In genomic region chr10:12193193-12193592, GRCh38 we compare ENCODE assay signal across 13 cellular contexts. TPM values are rescaled to one million over a fixed set of nuclear protein-coding genes. Genes with fewer than 3 reads are reported as not detected.
DNase-seq lines count a peak whose midpoint lies in the region; ATAC-seq and TF ChIP-seq lines count a peak whose summit lies in the region.
"Had no signal": no experiment of that assay in that cellular context is flagged by ENCODE, and none has a peak within 500 bp of the region (broad histone marks: within the 10 kb centered on the region; RNA-seq: fewer than 3 reads in every experiment).

No MANE protein-coding gene starts in this region.

- no peak overlapping the region for H3K27ac Mint-ChIP-seq in activated CD4-positive, alpha-beta T cell treated with anti-CD3 and anti-CD28 coated beads, Interleukin-2, amount 10 ng/mL, durations not matched to agents 24 days and 14 days

- H3K4me1 Mint-ChIP-seq in activated CD4-positive, alpha-beta T cell treated with anti-CD3 and anti-CD28 coated beads, Interleukin-2, amount 10 ng/mL, durations not matched to agents 24 days and 14 days, result peaks cover 36% of the 10 kb centered on the region

- intact Hi-C loops in activated CD4-positive, alpha-beta T cell treated with anti-CD3 and anti-CD28 coated beads, Interleukin-2, amount 10 ng/mL, durations not matched to agents 24 days and 14 days (cut with micrococcal nuclease), result no loop called here

- no peak for ATAC-seq in HG03342 (IDR thresholded peaks at IDR 0.05; ENCODE audit: unreplicated experiment)

- peak overlapping the region; percentile 7 for H3K4me3 Mint-ChIP-seq in activated CD4-positive, alpha-beta T cell treated with anti-CD3 and anti-CD28 coated beads, Interleukin-2, amount 10 ng/mL, durations not matched to agents 24 days and 14 days

- H3K36me3 ChIP-seq in fibroblast of lung (ENCODE audit: control insufficient read depth, insufficient read depth, low read length) (peaks cover 1% of the 10 kb centered on the region), suprapubic skin (no peaks in the 10 kb centered on the region)
- H3K36me3 ChIP-seq: neutrophil had no signal

- peaks cover 35% of the 10 kb centered on the region for H3K36me3 Mint-ChIP-seq in activated CD4-positive, alpha-beta T cell treated with anti-CD3 and anti-CD28 coated beads, Interleukin-2, amount 10 ng/mL, durations not matched to agents 24 days and 14 days (ENCODE audit: low read depth)

- no peak for TF ChIP-seq POLR2A in suprapubic skin (IDR thresholded peaks at IDR 0.05)

- peaks cover 6% of the 10 kb centered on the region for H3K4me1 ChIP-seq in fibroblast of lung (ENCODE audit: control insufficient read depth, extremely low read depth, insufficient read depth, low read length)
- peaks cover 48% of the 10 kb centered on the region for H3K4me1 ChIP-seq in suprapubic skin

- H4K20me1 ChIP-seq in fibroblast of lung (ENCODE audit: control insufficient read depth, extremely low read depth, insufficient read depth, low read length), result no peaks in the 10 kb centered on the region

- no peak overlapping the region for H2AFZ ChIP-seq in fibroblast of lung (ENCODE audit: low read length)

- H3K27ac ChIP-seq in fibroblast of lung (ENCODE audit: insufficient read depth, low read length), result no peak overlapping the region
- no peak overlapping the region for H3K27ac ChIP-seq in suprapubic skin
- H3K27ac ChIP-seq: neutrophil had no signal

- 84% methylated on average over 5 of the region's 5 CpGs for WGBS in suprapubic skin

- no peak overlapping the region for H3K9ac ChIP-seq in fibroblast of lung (ENCODE audit: insufficient read depth, low read length)

- H3K9me3 Mint-ChIP-seq in activated CD4-positive, alpha-beta T cell treated with anti-CD3 and anti-CD28 coated beads, Interleukin-2, amount 10 ng/mL, durations not matched to agents 24 days and 14 days, result no peaks in the 10 kb centered on the region

- H3K9me3 ChIP-seq in fibroblast of lung (ENCODE audit: control insufficient read depth, insufficient read depth, low read depth, low read length), result no peaks in the 10 kb centered on the region
- H3K9me3 ChIP-seq in suprapubic skin, result no peaks in the 10 kb centered on the region
- H3K9me3 ChIP-seq: neutrophil had no signal

- H3K27me3 ChIP-seq in fibroblast of lung (ENCODE audit: control insufficient read depth, insufficient read depth, low read length) (no peaks in the 10 kb centered on the region), suprapubic skin (no peaks in the 10 kb centered on the region)
- H3K27me3 ChIP-seq: neutrophil had no signal

- H3K4me2 ChIP-seq in fibroblast of lung (ENCODE audit: extremely low read depth, insufficient read depth, low read length), result no peak overlapping the region

- no peak for TF ChIP-seq CTCF in fibroblast of lung (conservative IDR thresholded peaks at IDR 0.05 in 1 of 2, IDR thresholded peaks at IDR 0.05 in 1 of 2; ENCODE audit: low read depth in 1 of 2, low read length in 2 of 2)
- no peak for TF ChIP-seq CTCF in suprapubic skin (IDR thresholded peaks at IDR 0.05)

- DNase-seq in activated CD4-positive, alpha-beta T cell treated with anti-CD3 and anti-CD28 coated beads, Interleukin-2, amount 10 ng/mL, durations not matched to agents 24 days and 14 days, result no peak
- no peak for DNase-seq in activated CD4-positive, alpha-beta T cell treated with anti-CD3 and anti-CD28 coated beads, Interleukin-2, amount 50 U/mL, for 48 hours
- DNase-seq in NCI-H226 (peak; percentile 46), fibroblast of lung (ENCODE audit: low read depth in 2 of 2) (peak; percentile 51 to 68), putamen (ENCODE audit: low spot score) (peak; percentile 38), SHP77 (lab: John Stamatoyannopoulos, UW) (no peak), suprapubic skin (ENCODE audit: low spot score in 2 of 2) (no peak)
- DNase-seq: activated T-cell treated with anti-CD3 and anti-CD28 coated beads for 4 hours, dermis blood vessel endothelial cell, KG1, NCI-H69 had no signal

- no peak for TF ChIP-seq EP300 in suprapubic skin (IDR thresholded peaks at IDR 0.05)

- peaks cover 77% of the 10 kb centered on the region for H3K79me2 ChIP-seq in fibroblast of lung (ENCODE audit: control insufficient read depth, insufficient read depth, low read length)

- H3K4me3 ChIP-seq in fibroblast of lung (replicated peaks in 1 of 4; ENCODE audit: control extremely low read depth in 1 of 4, insufficient read depth in 1 of 4, low read depth in 3 of 4, low read length in 4 of 4), result no peak overlapping the region
- H3K4me3 ChIP-seq in suprapubic skin, result no peak overlapping the region

- H3K27me3 Mint-ChIP-seq in activated CD4-positive, alpha-beta T cell treated with anti-CD3 and anti-CD28 coated beads, Interleukin-2, amount 10 ng/mL, durations not matched to agents 24 days and 14 days, result no peaks in the 10 kb centered on the region

RNA-seq across cellular contexts. Expression of gene NUDT5, which starts 2.5 kb away (rescaled TPM):
- total RNA-seq in activated CD4-positive, alpha-beta T cell treated with anti-CD3 and anti-CD28 coated beads, Interleukin-2, amount 10 ng/mL, durations not matched to agents 24 days and 14 days, result 123 and 128 TPM in 2 replicates
- 58.0 and 58.8 TPM in 2 replicates for total RNA-seq in fibroblast of lung
- 69.4 and 89.1 TPM in 2 replicates for polyA plus RNA-seq in fibroblast of lung
- 69.9 and 81.6 TPM in 2 replicates for polyA plus RNA-seq in fibroblast of lung (2012)
- polyA minus RNA-seq in fibroblast of lung (ENCODE audit: low replicate concordance), result 8.9 and 17.5 TPM in 2 replicates
- 10 to 100 TPM; 37.2 to 49.2 (median 41.8) TPM for total RNA-seq in suprapubic skin

RNA-seq across cellular contexts. Expression of gene CDC123, which starts 2.8 kb away (rescaled TPM):
- 184 and 185 TPM in 2 replicates for total RNA-seq in activated CD4-positive, alpha-beta T cell treated with anti-CD3 and anti-CD28 coated beads, Interleukin-2, amount 10 ng/mL, durations not matched to agents 24 days and 14 days
- total RNA-seq in fibroblast of lung (138 and 144 TPM in 2 replicates), suprapubic skin (10 to 100 TPM; 58.1 to 86.7 (median 69.3) TPM)
- 172 and 225 TPM in 2 replicates for polyA plus RNA-seq in fibroblast of lung
- 105 and 137 TPM in 2 replicates for polyA plus RNA-seq in fibroblast of lung (2012)
- polyA minus RNA-seq in fibroblast of lung (ENCODE audit: low replicate concordance), result 91.7 and 180 TPM in 2 replicates

Comparison
In these comparisons a context has a peak if more than half of its experiments do, and no peak if none do; other contexts are left out.
1. DNase-seq: peak in NCI-H226 (single experiment), fibroblast of lung (2 of 2) and putamen (single experiment); none in activated CD4-positive, alpha-beta T cell treated with anti-CD3 and anti-CD28 coated beads, Interleukin-2, amount 10 ng/mL, durations not matched to agents 24 days and 14 days (single experiment), activated CD4-positive, alpha-beta T cell treated with anti-CD3 and anti-CD28 coated beads, Interleukin-2, amount 50 U/mL, for 48 hours (0 of 2), SHP77 (0 of 2) and suprapubic skin (0 of 2).